In the genomic region with DNA sequence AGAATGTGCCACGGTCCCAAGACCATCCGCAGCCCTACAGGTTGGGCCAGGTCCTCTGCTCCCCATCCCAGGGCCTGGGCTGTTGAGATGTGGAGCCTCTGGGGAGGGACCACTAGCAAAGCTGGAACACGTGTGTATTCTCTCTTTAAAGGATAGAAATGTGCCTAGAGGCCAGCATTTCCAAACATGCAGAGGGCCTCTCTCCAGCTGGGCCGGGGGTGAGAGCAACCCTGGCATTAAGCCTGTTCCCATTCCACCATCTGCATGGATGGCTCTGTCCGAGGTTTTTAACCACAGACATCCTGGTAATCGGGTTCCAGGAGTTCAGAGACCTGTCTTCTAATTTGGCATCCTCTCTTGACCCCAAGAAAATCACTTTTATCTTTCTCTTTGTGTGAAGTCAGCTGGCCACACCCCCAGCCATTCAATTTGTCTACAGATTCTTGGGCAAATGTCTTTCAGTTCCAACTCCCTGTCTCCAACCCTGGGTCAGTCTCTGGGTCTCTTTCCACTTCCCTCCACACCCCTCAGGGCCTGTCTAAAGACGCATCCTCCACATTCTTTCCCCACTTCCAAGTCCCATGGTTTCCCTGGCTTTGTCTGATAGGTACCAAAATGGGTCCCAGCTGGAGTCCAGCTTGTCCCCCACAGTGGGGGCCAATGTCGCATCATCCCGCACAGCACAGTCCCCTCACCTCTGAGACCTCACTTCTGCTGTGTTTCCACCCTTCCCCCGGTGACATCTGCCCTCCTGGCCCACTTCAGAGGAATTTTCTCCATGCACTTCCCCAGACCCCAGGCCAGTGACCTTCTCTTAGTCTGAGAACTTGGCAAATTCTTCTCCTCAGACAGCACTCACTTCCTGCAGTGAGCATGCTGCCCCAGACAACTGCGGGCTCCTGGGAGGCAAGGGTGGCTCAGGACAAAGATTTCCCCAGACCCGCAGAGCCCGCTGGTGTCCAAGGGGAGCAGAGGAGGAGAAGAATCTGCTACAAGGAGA, we compare ENCODE assay signal across 11 cellular contexts. TPM values are rescaled to one million over a fixed set of nuclear protein-coding genes. Genes with fewer than 3 reads are reported as not detected.
A peak's percentile ranks its signal among the peaks of the same experiment; 100 is the strongest.
DNase-seq lines count a peak whose midpoint lies in the region; ATAC-seq and TF ChIP-seq lines count a peak whose summit lies in the region.
"Had no signal": no experiment of that assay in that cellular context is flagged by ENCODE, and none has a peak within 500 bp of the region (broad histone marks: within the 10 kb centered on the region; RNA-seq: fewer than 3 reads in every experiment).

No MANE protein-coding gene starts in this region.

- H3K9me3 ChIP-seq in RWPE2 (ENCODE audit: severe bottlenecking) (no peaks in the 10 kb centered on the region), prostate gland (no peaks in the 10 kb centered on the region)

- H3K4me3 ChIP-seq in RWPE2 (ENCODE audit: severe bottlenecking) (no peak overlapping the region), fibroblast of pulmonary artery (replicated peaks; ENCODE audit: low read depth, low read length) (no peak overlapping the region), prostate gland (no peak overlapping the region)

- no peaks in the 10 kb centered on the region for H3K27me3 ChIP-seq in RWPE2 (ENCODE audit: insufficient read depth, poor library complexity, severe bottlenecking)
- no peaks in the 10 kb centered on the region for H3K27me3 ChIP-seq in prostate gland (replicated peaks; ENCODE audit: insufficient read depth)

- intact Hi-C loops in prostate gland (cut with DNase I) = no loop called here

- H3K27ac ChIP-seq in RWPE2 (ENCODE audit: poor library complexity, severe bottlenecking) = peak overlapping the region; percentile 97
- peak overlapping the region; percentile 70 to 80 for H3K27ac ChIP-seq in prostate gland
- H3K27ac ChIP-seq: KMS-11 had no signal

- peak; percentile 38 for DNase-seq in A172 (ENCODE audit: low spot score)
- no peak for DNase-seq in RWPE2 (ENCODE audit: low spot score)
- peak; percentile 74 for DNase-seq in fibroblast of pulmonary artery (ENCODE audit: low read depth)
- no peak for DNase-seq in prostate gland (ENCODE audit: low spot score)
- DNase-seq in NCI-H1417 (lab: John Stamatoyannopoulos, UW) = no peak
- DNase-seq in activated CD4-positive, CD25-positive, alpha-beta regulatory T cell (lab: John Stamatoyannopoulos, UW) = no peak
- no peak for DNase-seq in T-helper 2 cell
- DNase-seq: NCI-H510A, occipital lobe had no signal

- H3K36me3 ChIP-seq in RWPE2 (ENCODE audit: low read depth) (no peaks in the 10 kb centered on the region), prostate gland (no peaks in the 10 kb centered on the region)

- TF ChIP-seq POLR2A in prostate gland (IDR thresholded peaks at IDR 0.05) = no peak

- WGBS in prostate gland = 85% methylated on average over 12 of the region's 13 CpGs

- no peak for ATAC-seq in RWPE2 (ENCODE audit: low read depth)
- no peak for ATAC-seq in HG02852 (IDR thresholded peaks at IDR 0.05; ENCODE audit: unreplicated experiment)

- no peak for TF ChIP-seq CTCF in RWPE2 (IDR thresholded peaks at IDR 0.05; ENCODE audit: poor library complexity, severe bottlenecking)
- no peak for TF ChIP-seq CTCF in fibroblast of pulmonary artery (IDR thresholded peaks at IDR 0.05; ENCODE audit: low read length, missing control alignments)
- no peak for TF ChIP-seq CTCF in prostate gland (IDR thresholded peaks at IDR 0.05)

- H3K4me1 ChIP-seq in RWPE2 (ENCODE audit: insufficient read depth, poor library complexity, severe bottlenecking) (peaks cover 36% of the 10 kb centered on the region), prostate gland (replicated peaks) (peaks cover 5% of the 10 kb centered on the region)

RNA-seq across cellular contexts. Expression of gene PTPDC1, which starts 56.8 kb away (rescaled TPM):
- 11.5 and 12.4 TPM in 2 replicates for total RNA-seq in A172 (2014; rRNA removed; shearing (Covaris generic))
- total RNA-seq in prostate gland = 10 to 100 TPM in 1 of 2 donors, 1 to 10 TPM in 1; 4.6 to 17.9 TPM

Comparison
In these comparisons a context has a peak if more than half of its experiments do, and no peak if none do; other contexts are left out.
1. DNase-seq: peak in A172 (single experiment) and fibroblast of pulmonary artery (single experiment); none in RWPE2 (single experiment), prostate gland (single experiment), NCI-H1417 (0 of 3), activated CD4-positive, CD25-positive, alpha-beta regulatory T cell (0 of 4) and T-helper 2 cell (0 of 5).